In the genomic region with DNA sequence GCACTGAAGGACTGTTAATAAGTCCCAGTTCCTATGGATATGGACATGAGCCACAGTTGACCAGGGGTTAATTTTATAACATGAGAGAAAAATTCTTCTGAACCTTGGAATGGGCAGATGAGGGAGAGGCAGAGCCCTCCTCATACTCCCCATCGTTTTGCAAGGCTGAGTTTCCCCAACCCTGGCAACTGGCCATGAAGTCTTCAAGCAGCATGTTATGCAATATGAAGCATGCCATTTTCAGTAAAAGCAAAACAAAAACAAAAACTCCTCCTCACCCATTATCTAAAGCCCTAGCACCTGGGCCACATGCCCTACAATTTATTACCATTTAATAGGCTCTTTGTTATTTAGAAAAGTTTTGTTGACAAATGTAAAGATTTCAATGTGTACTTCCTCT, we compare ENCODE assay signal across 16 cellular contexts.
DNase-seq lines count a peak whose midpoint lies in the region; TF ChIP-seq lines count a peak whose summit lies in the region.
"Had no signal": no experiment of that assay in that cellular context is flagged by ENCODE, and none has a peak within 500 bp of the region (broad histone marks: within the 10 kb centered on the region; RNA-seq: fewer than 3 reads in every experiment).

No MANE protein-coding gene starts in this region.

- no peak for TF ChIP-seq POLR2A in ovary (IDR thresholded peaks at IDR 0.05)

- no peaks in the 10 kb centered on the region for H3K9me2 ChIP-seq in DOHH2 (replicated peaks; ENCODE audit: control insufficient read depth, low read length)
- H3K9me2 ChIP-seq: SK-N-SH had no signal

- H3K36me3 ChIP-seq in DOHH2 (ENCODE audit: control insufficient read depth, low read length) = no peaks in the 10 kb centered on the region
- no peaks in the 10 kb centered on the region for H3K36me3 ChIP-seq in ovary
- H3K36me3 ChIP-seq: BE2C, prostate gland had no signal

- no peak for TF ChIP-seq EP300 in ovary (IDR thresholded peaks at IDR 0.05)

- TF ChIP-seq CTCF in DOHH2 (IDR thresholded peaks at IDR 0.05; ENCODE audit: low read depth, low read length, poor library complexity, severe bottlenecking) = no peak
- no peak for TF ChIP-seq CTCF in fibroblast of the aortic adventitia (IDR thresholded peaks at IDR 0.05; ENCODE audit: insufficient read depth, low read length)
- no peak for TF ChIP-seq CTCF in ovary (IDR thresholded peaks at IDR 0.05)

- no peaks in the 10 kb centered on the region for H4K20me1 ChIP-seq in DOHH2 (ENCODE audit: control insufficient read depth, insufficient read depth, low read depth, low read length)

- peak overlapping the region; percentile 26; the same call in 1 of the 2 replicates for H3K4me2 ChIP-seq in DOHH2 (ENCODE audit: low read length)
- H3K4me2 ChIP-seq: KMS-11, SK-N-SH had no signal

- no peaks in the 10 kb centered on the region for H3K27me3 ChIP-seq in DOHH2 (ENCODE audit: control insufficient read depth, low read length)
- no peaks in the 10 kb centered on the region for H3K27me3 ChIP-seq in ovary
- H3K27me3 ChIP-seq: BE2C had no signal

- H3K4me3 ChIP-seq in DOHH2 (ENCODE audit: low read length) (no peak overlapping the region), fibroblast of the aortic adventitia (ENCODE audit: low read depth, low read length) (no peak overlapping the region), ovary (no peak overlapping the region)
- H3K4me3 ChIP-seq: prostate gland had no signal

- 0 to 3% (median 0%) methylated on average over 1 of the region's 1 CpG for WGBS in ovary, 3 donors

- peak; percentile 27 for DNase-seq in NCI-H2171 (lab: John Stamatoyannopoulos, UW)
- DNase-seq in fibroblast of the aortic adventitia (ENCODE audit: low read depth) = peak; percentile 11
- peak; percentile 33 to 79 (median 53) for DNase-seq in ovary
- DNase-seq in SW480 (ENCODE audit: low spot score) = no peak
- DNase-seq in T-helper 9 cell = no peak
- no peak for DNase-seq in NCI-H1092 treated with DMSO at 0.1 percent for 48 hours (lab: John Stamatoyannopoulos, UW)
- no peak for DNase-seq in NCI-H1417 treated with DMSO at 0.1 percent for 48 hours (lab: John Stamatoyannopoulos, UW)
- DNase-seq: activated naive CD4-positive, alpha-beta T cell treated with anti-CD3 and anti-CD28 coated beads, Interleukin-2, amount 50 U/mL, for 16 hours; BE2C; NCI-H187 treated with DMSO at 0.1 percent for 48 hours; SK-N-SH; stimulated activated CD4-positive, alpha-beta T cell treated with anti-CD3 and anti-CD28 coated beads, Interleukin-2, amount 100 ng/mL, for 48 hours had no signal

- no peaks in the 10 kb centered on the region for H3F3A ChIP-seq in DOHH2 (ENCODE audit: control insufficient read depth, insufficient read depth)

- no peaks in the 10 kb centered on the region for H3K9me3 ChIP-seq in DOHH2 (ENCODE audit: control insufficient read depth, insufficient read depth, low read length)
- H3K9me3 ChIP-seq in ovary = no peaks in the 10 kb centered on the region
- H3K9me3 ChIP-seq: BE2C, prostate gland, SK-N-SH had no signal

- no peaks in the 10 kb centered on the region for H3K79me2 ChIP-seq in DOHH2 (ENCODE audit: control insufficient read depth, low read length)

- intact Hi-C loops in ovary (cut with DNase I) = no loop called here

- peaks cover 25% of the 10 kb centered on the region for H3K4me1 ChIP-seq in DOHH2 (ENCODE audit: control insufficient read depth, low read length)
- H3K4me1 ChIP-seq in ovary (ENCODE audit: insufficient read depth) = peaks cover 4% of the 10 kb centered on the region
- H3K4me1 ChIP-seq: BE2C, prostate gland had no signal

- H3K27ac ChIP-seq in DOHH2 (ENCODE audit: low read depth, low read length) (no peak overlapping the region), ovary (no peak overlapping the region)
- H3K27ac ChIP-seq: KMS-11, prostate gland, VCaP had no signal

Comparison
In these comparisons a context has a peak if more than half of its experiments do, and no peak if none do; other contexts are left out.
1. DNase-seq: peak in NCI-H2171 (single experiment), fibroblast of the aortic adventitia (single experiment) and ovary (5 of 5); none in SW480 (single experiment), T-helper 9 cell (single experiment), NCI-H1092 treated with DMSO at 0.1 percent for 48 hours (single experiment) and NCI-H1417 treated with DMSO at 0.1 percent for 48 hours (single experiment).